ENCODE assay signal across 21 cellular contexts in the genomic region with DNA sequence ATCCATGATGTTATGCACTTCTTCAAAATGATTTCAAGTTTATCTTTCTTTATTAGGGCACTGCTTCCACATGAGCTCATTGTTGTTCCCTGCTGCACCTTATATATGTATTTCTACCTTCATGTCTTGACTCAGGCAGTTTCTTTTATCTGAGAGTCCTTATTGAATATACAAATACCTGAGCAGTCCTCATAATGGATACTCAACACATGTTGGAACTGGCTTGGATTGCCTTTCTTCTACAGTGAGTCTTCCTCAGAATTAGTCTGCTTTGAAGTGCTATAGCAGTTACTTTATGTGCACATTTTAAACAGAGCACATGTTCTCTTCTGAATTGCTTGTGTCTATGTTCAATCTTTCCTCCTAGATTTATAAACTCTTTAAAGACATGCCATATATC.
"Had no signal": no experiment of that assay in that cellular context is flagged by ENCODE, and none has a peak within 500 bp of the region (broad histone marks: within the 10 kb centered on the region; RNA-seq: fewer than 3 reads in every experiment).

No MANE protein-coding gene starts in this region.

- H3K27ac ChIP-seq: heart right ventricle, neutrophil, right atrium auricular region had no signal

- ATAC-seq: activated T-cell treated with anti-CD3 and anti-CD28 coated beads, Interleukin-2, amount 50 U/mL, for 72 hours; naive thymus-derived CD8-positive, alpha-beta T cell; WTC11 had no signal

- H3K27me3 ChIP-seq: heart right ventricle, neutrophil, right atrium auricular region, transverse colon, vagina had no signal

- H3K4me1 Mint-ChIP-seq: WTC11 had no signal

- H3K36me3 Mint-ChIP-seq: activated naive CD4-positive, alpha-beta T cell treated with anti-CD3 and anti-CD28 coated beads, Interleukin-2, amount 50 U/mL, for 72 hours; naive thymus-derived CD8-positive, alpha-beta T cell; WTC11 had no signal

- H3K9me3 ChIP-seq: heart right ventricle, neutrophil, right atrium auricular region, transverse colon, vagina had no signal

- DNase-seq: activated CD4-positive, alpha-beta T cell treated with anti-CD3 and anti-CD28 coated beads, Interleukin-2, amount 10 ng/mL, durations not matched to agents 24 days and 14 days; activated CD8-positive, alpha-beta memory T cell treated with anti-CD3 and anti-CD28 coated beads, Interleukin-2, amount 50 U/mL, for 48 hours; activated gamma-delta T cell; activated T-cell treated with anti-CD3 and anti-CD28 coated beads, Interleukin-2, amount 50 U/mL, for 72 hours; effector CD8-positive, alpha-beta T cell; heart right ventricle; naive thymus-derived CD8-positive, alpha-beta T cell; stimulated activated CD4-positive, alpha-beta T cell treated with anti-CD3 and anti-CD28 coated beads, Interleukin-4, amount 100 ng/mL, for 4 hours; stimulated activated CD8-positive, alpha-beta memory T cell treated with anti-CD3 and anti-CD28 coated beads, Interleukin-4, amount 100 ng/mL, for 48 hours; stimulated activated naive CD4-positive, alpha-beta T cell treated with Interleukin-2 at 50 U/mL for 16 hours; T-helper 2 cell had no signal

- H3K36me3 ChIP-seq: heart right ventricle, neutrophil, right atrium auricular region, transverse colon, vagina had no signal

- H3K27ac Mint-ChIP-seq: activated CD4-positive, alpha-beta T cell treated with anti-CD3 and anti-CD28 coated beads, Interleukin-2, amount 10 ng/mL, durations not matched to agents 24 days and 14 days; activated naive CD4-positive, alpha-beta T cell treated with anti-CD3 and anti-CD28 coated beads, Interleukin-2, amount 50 U/mL, for 72 hours; activated T-cell treated with anti-CD3 and anti-CD28 coated beads, Interleukin-2, amount 50 U/mL, for 72 hours; naive thymus-derived CD8-positive, alpha-beta T cell; WTC11 had no signal

- H3K27me3 Mint-ChIP-seq: central memory CD8-positive, alpha-beta T cell had no signal

- FAIRE-seq: endothelial cell of umbilical vein, frontal cortex, small intestine had no signal

- H3K4me3 ChIP-seq: heart right ventricle, right atrium auricular region, transverse colon, vagina had no signal

- H3K9me3 Mint-ChIP-seq: activated CD4-positive, alpha-beta T cell treated with anti-CD3 and anti-CD28 coated beads, Interleukin-2, amount 10 ng/mL, durations not matched to agents 24 days and 14 days; activated naive CD4-positive, alpha-beta T cell treated with anti-CD3 and anti-CD28 coated beads, Interleukin-2, amount 50 U/mL, for 72 hours; activated T-cell treated with anti-CD3 and anti-CD28 coated beads, Interleukin-2, amount 50 U/mL, for 72 hours; central memory CD8-positive, alpha-beta T cell; naive thymus-derived CD8-positive, alpha-beta T cell had no signal

- H3K4me3 Mint-ChIP-seq: activated CD4-positive, alpha-beta T cell treated with anti-CD3 and anti-CD28 coated beads, Interleukin-2, amount 10 ng/mL, durations not matched to agents 24 days and 14 days; activated T-cell treated with anti-CD3 and anti-CD28 coated beads, Interleukin-2, amount 50 U/mL, for 72 hours; central memory CD8-positive, alpha-beta T cell; naive thymus-derived CD8-positive, alpha-beta T cell; WTC11 had no signal

- H3K4me1 ChIP-seq: right atrium auricular region had no signal
